Comparison of ENCODE assay signal across 1 cellular context in genomic region chr12:50074936-50075807, GRCh38.
A peak's percentile ranks its signal among the peaks of the same experiment; 100 is the strongest.
TF ChIP-seq lines count a peak whose summit lies in the region.

No MANE protein-coding gene starts in this region.

TF ChIP-seq in HepG2, 621 proteins besides CTCF, POLR2A, EP300 and RAD21 (continued from another document and continues in another):
- TF ChIP-seq NFYB (CRISPR knock-in tag; IDR thresholded peaks at IDR 0.05) (no peak), MXI1 (IDR thresholded peaks at IDR 0.05; ENCODE audit: borderline replicate concordance, low read depth, low read length) (peak; percentile 57; the same call in 1 of the 3 replicates), NFYC (CRISPR knock-in tag; IDR thresholded peaks at IDR 0.05) (no peak), TGIF2 (CRISPR knock-in tag; IDR thresholded peaks at IDR 0.05) (no peak), SMAD3 (CRISPR knock-in tag; IDR thresholded peaks at IDR 0.05) (peak; percentile 62; the same call in 1 of the 2 replicates), ZNF354B (CRISPR knock-in tag; IDR thresholded peaks at IDR 0.05) (no peak), SIN3B (IDR thresholded peaks at IDR 0.05; ENCODE audit: low read length) (no peak), DNMT3B (CRISPR knock-in tag; conservative IDR thresholded peaks at IDR 0.05) (no peak), TEAD3 (CRISPR knock-in tag; optimal IDR thresholded peaks at IDR 0.05; ENCODE audit: borderline replicate concordance) (no peak), SNAI1 (CRISPR knock-in tag; IDR thresholded peaks at IDR 0.05; ENCODE audit: borderline replicate concordance) (no peak), CREB3 (CRISPR knock-in tag; IDR thresholded peaks at IDR 0.05) (no peak), MNT (IDR thresholded peaks at IDR 0.05) (no peak), ZBTB38 (CRISPR knock-in tag; IDR thresholded peaks at IDR 0.05) (no peak), PHB2 (IDR thresholded peaks at IDR 0.05; ENCODE audit: partially characterized antibody) (no peak), ZNF883 (CRISPR knock-in tag; IDR thresholded peaks at IDR 0.05; ENCODE audit: not compliant biosample characterization) (no peak), ZFP41 (CRISPR knock-in tag; IDR thresholded peaks at IDR 0.05; ENCODE audit: borderline replicate concordance) (no peak), ZNF414 (CRISPR knock-in tag; IDR thresholded peaks at IDR 0.05) (no peak), HHEX (CRISPR knock-in tag; IDR thresholded peaks at IDR 0.05) (no peak), ZNF839 (CRISPR knock-in tag; IDR thresholded peaks at IDR 0.05; ENCODE audit: borderline replicate concordance) (no peak), ZNF292 (CRISPR knock-in tag; IDR thresholded peaks at IDR 0.05; ENCODE audit: borderline replicate concordance, low read depth) (no peak), ZNF704 (CRISPR knock-in tag; IDR thresholded peaks at IDR 0.05; ENCODE audit: borderline replicate concordance) (0 out of 2 replicates have a peak, but pooled peaks have one; percentile 57), RFXANK (CRISPR knock-in tag; IDR thresholded peaks at IDR 0.05) (peak; percentile 27; the same call in 1 of the 2 replicates), FOXJ3 (CRISPR knock-in tag; IDR thresholded peaks at IDR 0.05; ENCODE audit: borderline replicate concordance) (no peak; the same call in 1 of the 2 replicates), ZFP91 (CRISPR knock-in tag; IDR thresholded peaks at IDR 0.05; ENCODE audit: borderline replicate concordance) (peak; percentile 84), HNF1B (CRISPR knock-in tag; IDR thresholded peaks at IDR 0.05) (no peak; the same call in 1 of the 2 replicates), HNF4G (IDR thresholded peaks at IDR 0.05; ENCODE audit: borderline replicate concordance, low read depth, low read length) (peak; percentile 14; the same call in 1 of the 2 replicates), HNF4G (CRISPR knock-in tag; IDR thresholded peaks at IDR 0.05; ENCODE audit: borderline replicate concordance, low read depth) (no peak), PCBP1 (IDR thresholded peaks at IDR 0.05; ENCODE audit: borderline replicate concordance, low read depth, low read length) (no peak), STAG1 (CRISPR knock-in tag; IDR thresholded peaks at IDR 0.05) (peak; percentile 99), SP5 (CRISPR knock-in tag; IDR thresholded peaks at IDR 0.05; ENCODE audit: borderline replicate concordance, low read depth) (no peak), ZNF672 (CRISPR knock-in tag; IDR thresholded peaks at IDR 0.05) (no peak), TFDP2 (CRISPR knock-in tag; IDR thresholded peaks at IDR 0.05) (0 out of 2 replicates have a peak, but pooled peaks have one; percentile 19), KIAA2018 (CRISPR knock-in tag; IDR thresholded peaks at IDR 0.05; ENCODE audit: borderline replicate concordance) (no peak), ZIK1 (CRISPR knock-in tag; IDR thresholded peaks at IDR 0.05; ENCODE audit: borderline replicate concordance, low read depth) (no peak), DNMT1 (CRISPR knock-in tag; IDR thresholded peaks at IDR 0.05) (0 out of 2 replicates have a peak, but pooled peaks have one; percentile 19), MTERF4 (CRISPR knock-in tag; IDR thresholded peaks at IDR 0.05) (peak; percentile 77; the same call in 1 of the 2 replicates), KLF11 (CRISPR knock-in tag; IDR thresholded peaks at IDR 0.05) (no peak), MXD4 (CRISPR knock-in tag; IDR thresholded peaks at IDR 0.05) (no peak), ZNF749 (CRISPR knock-in tag; IDR thresholded peaks at IDR 0.05; ENCODE audit: borderline replicate concordance) (0 out of 2 replicates have a peak, but pooled peaks have one; percentile 35), TERF1 (CRISPR knock-in tag; IDR thresholded peaks at IDR 0.05) (no peak), CBX2 (IDR thresholded peaks at IDR 0.05; ENCODE audit: low read depth, low read length) (no peak), CBX2 (CRISPR knock-in tag; IDR thresholded peaks at IDR 0.05; ENCODE audit: low read depth) (no peak), SOX13 (IDR thresholded peaks at IDR 0.05) (no peak), SOX13 (CRISPR knock-in tag; conservative IDR thresholded peaks at IDR 0.05 in 1 of 2, IDR thresholded peaks at IDR 0.05 in 1 of 2) (peak in 1 of 2 experiments; percentile 9; a peak in 1 of 4 replicates), ZNF543 (CRISPR knock-in tag; IDR thresholded peaks at IDR 0.05) (no peak), ZNF619 (CRISPR knock-in tag; IDR thresholded peaks at IDR 0.05) (no peak)
